Comparison of ENCODE assay signal across 9 cellular contexts in the genomic region with DNA sequence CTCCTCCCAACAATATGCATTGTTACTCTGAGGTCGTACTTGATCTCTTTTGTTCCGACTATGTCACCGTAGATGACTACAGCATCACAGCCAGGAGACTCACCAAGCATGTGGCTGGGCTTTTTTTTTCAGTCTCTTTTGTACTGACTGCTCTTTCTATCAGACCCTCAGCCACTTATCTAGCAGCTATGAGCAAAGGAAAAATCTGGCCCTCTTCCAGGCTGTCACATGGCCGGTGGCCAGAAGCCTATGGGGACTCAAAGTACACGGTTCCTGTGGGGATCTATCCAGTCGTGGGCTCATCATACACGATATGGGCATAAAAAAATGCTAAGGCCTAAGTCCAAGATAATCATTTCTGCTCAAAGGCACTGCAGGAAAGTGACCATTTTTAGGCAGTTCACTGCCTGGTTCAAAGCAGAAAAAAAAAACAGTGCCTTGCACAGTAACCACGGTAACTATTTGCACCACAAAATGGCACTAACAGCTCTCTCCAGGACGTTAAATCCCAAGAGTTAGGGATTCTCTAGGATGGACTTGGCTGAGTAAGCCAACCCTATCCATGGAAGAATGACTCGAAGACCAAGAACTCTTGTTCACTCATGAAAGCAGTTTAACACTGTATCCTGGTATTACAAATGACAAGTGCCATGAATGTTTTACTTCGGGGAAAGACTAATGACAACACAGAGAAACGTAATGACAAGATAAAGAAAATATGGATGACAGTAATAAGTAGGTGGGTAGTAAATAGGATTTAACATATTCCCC. TPM values are rescaled to one million over a fixed set of nuclear protein-coding genes. Genes with fewer than 3 reads are reported as not detected.
DNase-seq lines count a peak whose midpoint lies in the region; ATAC-seq and TF ChIP-seq lines count a peak whose summit lies in the region.
"Had no signal": no experiment of that assay in that cellular context is flagged by ENCODE, and none has a peak within 500 bp of the region (broad histone marks: within the 10 kb centered on the region; RNA-seq: fewer than 3 reads in every experiment).

No MANE protein-coding gene starts in this region.

- H3K4me3 ChIP-seq in GM23338 (no peak overlapping the region), neural progenitor cell (no peak overlapping the region)

- no peak overlapping the region for H3K27ac ChIP-seq in GM23338 (ENCODE audit: low read depth)
- H3K27ac ChIP-seq in neural progenitor cell, result no peak overlapping the region

- no peaks in the 10 kb centered on the region for H3K9me2 ChIP-seq in GM23338 (ENCODE audit: insufficient read depth)

- peaks cover 26% of the 10 kb centered on the region for H3K4me1 Mint-ChIP-seq in GM23338
- H3K4me1 Mint-ChIP-seq in endothelial cell (ENCODE audit: unreplicated experiment), result peaks cover 13% of the 10 kb centered on the region
- H3K4me1 Mint-ChIP-seq in neural progenitor cell, result peaks cover 14% of the 10 kb centered on the region

- H4K20me1 ChIP-seq in GM23338 (replicated peaks; ENCODE audit: insufficient read depth), result no peaks in the 10 kb centered on the region
- no peaks in the 10 kb centered on the region for H4K20me1 ChIP-seq in neural progenitor cell (ENCODE audit: low read depth)

- 0 out of 3 replicates have a peak, but pooled peaks cover 4% of the 10 kb centered on the region for H3K36me3 Mint-ChIP-seq in GM23338 (ENCODE audit: low read depth)
- H3K36me3 Mint-ChIP-seq in endothelial cell (ENCODE audit: low read depth, unreplicated experiment), result no peaks in the 10 kb centered on the region
- no peaks in the 10 kb centered on the region for H3K36me3 Mint-ChIP-seq in neural progenitor cell

- H3K9me3 ChIP-seq in neural progenitor cell (ENCODE audit: low read depth), result no peaks in the 10 kb centered on the region

- peak; percentile 55; the same call in 2 of the 3 replicates for ATAC-seq in GM23338
- ATAC-seq in HG02571 (IDR thresholded peaks at IDR 0.05; ENCODE audit: unreplicated experiment), result no peak
- ATAC-seq in GM18909 (IDR thresholded peaks at IDR 0.05; ENCODE audit: poor library complexity, unreplicated experiment), result no peak

- no peaks in the 10 kb centered on the region for H3K79me2 ChIP-seq in GM23338 (replicated peaks; ENCODE audit: insufficient read depth)
- no peaks in the 10 kb centered on the region for H3K79me2 ChIP-seq in neural progenitor cell (ENCODE audit: low read depth)

- H3K4me1 ChIP-seq in GM23338 (ENCODE audit: insufficient read depth) (peaks cover 20% of the 10 kb centered on the region), neural progenitor cell (peaks cover 11% of the 10 kb centered on the region)

- no peak overlapping the region for H2AFZ ChIP-seq in GM23338
- H2AFZ ChIP-seq in neural progenitor cell (replicated peaks), result no peak overlapping the region

- H3F3A ChIP-seq in GM23338 (replicated peaks; ENCODE audit: low read depth) (no peaks in the 10 kb centered on the region), neural progenitor cell (ENCODE audit: low read depth) (no peaks in the 10 kb centered on the region)

- no peaks in the 10 kb centered on the region for H3K9me3 Mint-ChIP-seq in GM23338
- H3K9me3 Mint-ChIP-seq in endothelial cell (ENCODE audit: unreplicated experiment), result no peaks in the 10 kb centered on the region
- no peaks in the 10 kb centered on the region for H3K9me3 Mint-ChIP-seq in neural progenitor cell
- H3K9me3 Mint-ChIP-seq: endodermal cell had no signal

- H3K36me3 ChIP-seq in GM23338 (ENCODE audit: insufficient read depth) (no peaks in the 10 kb centered on the region), neural progenitor cell (no peaks in the 10 kb centered on the region)

- H3K27me3 ChIP-seq in GM23338 (ENCODE audit: insufficient read depth) (no peaks in the 10 kb centered on the region), neural progenitor cell (no peaks in the 10 kb centered on the region)

- peak overlapping the region; percentile 61 for H3K27ac Mint-ChIP-seq in GM23338
- peak overlapping the region; percentile 38 for H3K27ac Mint-ChIP-seq in endothelial cell (ENCODE audit: unreplicated experiment)
- H3K27ac Mint-ChIP-seq in neural progenitor cell, result peak overlapping the region; percentile 76
- H3K27ac Mint-ChIP-seq: endodermal cell had no signal

- H3K27me3 Mint-ChIP-seq in GM23338 (ENCODE audit: insufficient read depth, low read depth, poor library complexity) (peaks cover 6% of the 10 kb centered on the region), endothelial cell (ENCODE audit: unreplicated experiment) (peaks cover 2% of the 10 kb centered on the region), neural progenitor cell (ENCODE audit: insufficient read depth, low read depth) (peaks cover 3% of the 10 kb centered on the region)

- no peak for TF ChIP-seq CTCF in GM23338 (conservative IDR thresholded peaks at IDR 0.05; ENCODE audit: low read depth in 2 of 2)
- no peak for TF ChIP-seq CTCF in endothelial cell (IDR thresholded peaks at IDR 0.05; ENCODE audit: unreplicated experiment)
- TF ChIP-seq CTCF in neural progenitor cell (IDR thresholded peaks at IDR 0.05), result no peak

- H3K9ac ChIP-seq in neural progenitor cell, result no peak overlapping the region

- H3K4me3 Mint-ChIP-seq in GM23338, result no peak overlapping the region
- H3K4me3 Mint-ChIP-seq in endothelial cell (ENCODE audit: unreplicated experiment), result no peak overlapping the region
- H3K4me3 Mint-ChIP-seq in neural progenitor cell, result no peak overlapping the region
- H3K4me3 Mint-ChIP-seq: endodermal cell had no signal

- DNase-seq in GM23338 (ENCODE audit: low spot score) (peak; percentile 45), NCI-H524 treated with DMSO at 0.1 percent for 48 hours (lab: John Stamatoyannopoulos, UW) (peak; percentile 64), endothelial cell (ENCODE audit: low spot score) (no peak), neural progenitor cell (ENCODE audit: low spot score) (peak; percentile 31), ureter (ENCODE audit: low spot score) (no peak), NAMALWA (ENCODE audit: low spot score) (no peak)
- DNase-seq: endodermal cell had no signal

- peak overlapping the region; percentile 36; the same call in 1 of the 2 replicates for H3K4me2 ChIP-seq in GM23338
- H3K4me2 ChIP-seq in neural progenitor cell, result no peak overlapping the region

TF ChIP-seq in GM23338, 12 proteins besides CTCF, POLR2A, EP300 and RAD21 (continues in another document):
- TF ChIP-seq, protein P1, sequence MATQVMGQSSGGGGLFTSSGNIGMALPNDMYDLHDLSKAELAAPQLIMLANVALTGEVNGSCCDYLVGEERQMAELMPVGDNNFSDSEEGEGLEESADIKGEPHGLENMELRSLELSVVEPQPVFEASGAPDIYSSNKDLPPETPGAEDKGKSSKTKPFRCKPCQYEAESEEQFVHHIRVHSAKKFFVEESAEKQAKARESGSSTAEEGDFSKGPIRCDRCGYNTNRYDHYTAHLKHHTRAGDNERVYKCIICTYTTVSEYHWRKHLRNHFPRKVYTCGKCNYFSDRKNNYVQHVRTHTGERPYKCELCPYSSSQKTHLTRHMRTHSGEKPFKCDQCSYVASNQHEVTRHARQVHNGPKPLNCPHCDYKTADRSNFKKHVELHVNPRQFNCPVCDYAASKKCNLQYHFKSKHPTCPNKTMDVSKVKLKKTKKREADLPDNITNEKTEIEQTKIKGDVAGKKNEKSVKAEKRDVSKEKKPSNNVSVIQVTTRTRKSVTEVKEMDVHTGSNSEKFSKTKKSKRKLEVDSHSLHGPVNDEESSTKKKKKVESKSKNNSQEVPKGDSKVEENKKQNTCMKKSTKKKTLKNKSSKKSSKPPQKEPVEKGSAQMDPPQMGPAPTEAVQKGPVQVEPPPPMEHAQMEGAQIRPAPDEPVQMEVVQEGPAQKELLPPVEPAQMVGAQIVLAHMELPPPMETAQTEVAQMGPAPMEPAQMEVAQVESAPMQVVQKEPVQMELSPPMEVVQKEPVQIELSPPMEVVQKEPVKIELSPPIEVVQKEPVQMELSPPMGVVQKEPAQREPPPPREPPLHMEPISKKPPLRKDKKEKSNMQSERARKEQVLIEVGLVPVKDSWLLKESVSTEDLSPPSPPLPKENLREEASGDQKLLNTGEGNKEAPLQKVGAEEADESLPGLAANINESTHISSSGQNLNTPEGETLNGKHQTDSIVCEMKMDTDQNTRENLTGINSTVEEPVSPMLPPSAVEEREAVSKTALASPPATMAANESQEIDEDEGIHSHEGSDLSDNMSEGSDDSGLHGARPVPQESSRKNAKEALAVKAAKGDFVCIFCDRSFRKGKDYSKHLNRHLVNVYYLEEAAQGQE (IDR thresholded peaks at IDR 0.05; ENCODE audit: unreplicated experiment), result no peak
- TF ChIP-seq, protein P2, sequence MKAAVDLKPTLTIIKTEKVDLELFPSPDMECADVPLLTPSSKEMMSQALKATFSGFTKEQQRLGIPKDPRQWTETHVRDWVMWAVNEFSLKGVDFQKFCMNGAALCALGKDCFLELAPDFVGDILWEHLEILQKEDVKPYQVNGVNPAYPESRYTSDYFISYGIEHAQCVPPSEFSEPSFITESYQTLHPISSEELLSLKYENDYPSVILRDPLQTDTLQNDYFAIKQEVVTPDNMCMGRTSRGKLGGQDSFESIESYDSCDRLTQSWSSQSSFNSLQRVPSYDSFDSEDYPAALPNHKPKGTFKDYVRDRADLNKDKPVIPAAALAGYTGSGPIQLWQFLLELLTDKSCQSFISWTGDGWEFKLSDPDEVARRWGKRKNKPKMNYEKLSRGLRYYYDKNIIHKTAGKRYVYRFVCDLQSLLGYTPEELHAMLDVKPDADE (IDR thresholded peaks at IDR 0.05), result no peak

RNA-seq across cellular contexts. Expression of a gene that starts 50.3 kb away (rescaled TPM):
- total RNA-seq in GM23338 (2014; rRNA removed; shearing (Covaris generic)), result 28.7 and 33.4 TPM in 2 replicates
- polyA plus RNA-seq in GM23338 (2016; fragmentation: Nextera tagmentation; extraction: Ambion mirVana), result 18.3 and 20.0 TPM in 2 replicates
- total RNA-seq in endothelial cell (ENCODE audit: unreplicated experiment), result 26.9 TPM
- total RNA-seq in neural progenitor cell (ENCODE audit: low replicate concordance), result 18.5 and 21.3 TPM in 2 replicates
- 31.4 TPM for total RNA-seq in ureter

Comparison
In these comparisons a context has a peak if more than half of its experiments do, and no peak if none do; other contexts are left out.
1. DNase-seq: peak in GM23338 (single experiment), NCI-H524 treated with DMSO at 0.1 percent for 48 hours (single experiment) and neural progenitor cell (single experiment); none in endothelial cell (single experiment), ureter (single experiment) and NAMALWA (single experiment).
2. Peak in every context shown above with its lines, with median percentiles within 50 percentile points of each other: H3K27ac Mint-ChIP-seq.